Comparison of ENCODE assay signal across 9 cellular contexts in genomic region chr1:19676438-19676922, GRCh38. TPM values are rescaled to one million over a fixed set of nuclear protein-coding genes. Genes with fewer than 3 reads are reported as not detected.
DNase-seq lines count a peak whose midpoint lies in the region; ATAC-seq and TF ChIP-seq lines count a peak whose summit lies in the region.
"Had no signal": no experiment of that assay in that cellular context is flagged by ENCODE, and none has a peak within 500 bp of the region (broad histone marks: within the 10 kb centered on the region; RNA-seq: fewer than 3 reads in every experiment).

No MANE protein-coding gene starts in this region.

- intact Hi-C loops in left ventricle myocardium superior (cut with micrococcal nuclease): no loop called here
- intact Hi-C loops in transverse colon (cut with DNase I; ENCODE audit: low total_unique reads): no loop called here

- POLR2A ChIA-PET in WTC11 (lab: Charles Lee): no interaction called here

- CTCF ChIA-PET in activated naive CD4-positive, alpha-beta T cell treated with anti-CD3 and anti-CD28 coated beads, Interleukin-2, amount 10 ng/mL, durations not matched to agents 7 days and 5 days (lab: Charles Lee): interaction anchor here (1.6 to 2.9 kb wide), 2 partner anchors 18 to 27 kb away, joined by 3 to 11 read pairs; no protein-coding TSS in a partner anchor
- CTCF ChIA-PET in WTC11 (lab: Charles Lee): interaction anchor here (1.0 to 5.1 kb wide), 5 partner anchors 10 to 205 kb away, joined by 3 to 37 read pairs (median 4); partner anchors contain the start of gene OTUD3

- H3K4me3 Mint-ChIP-seq in activated naive CD4-positive, alpha-beta T cell treated with anti-CD3 and anti-CD28 coated beads, Interleukin-2, amount 10 ng/mL, durations not matched to agents 7 days and 5 days: no peak overlapping the region
- no peak overlapping the region for H3K4me3 Mint-ChIP-seq in WTC11

- no peaks in the 10 kb centered on the region for H3K36me3 Mint-ChIP-seq in activated naive CD4-positive, alpha-beta T cell treated with anti-CD3 and anti-CD28 coated beads, Interleukin-2, amount 10 ng/mL, durations not matched to agents 7 days and 5 days
- no peaks in the 10 kb centered on the region for H3K36me3 Mint-ChIP-seq in WTC11

- DNase-seq in activated naive CD4-positive, alpha-beta T cell treated with anti-CD3 and anti-CD28 coated beads, Interleukin-2, amount 10 ng/mL, durations not matched to agents 7 days and 5 days: peak; percentile 60
- DNase-seq in activated naive CD4-positive, alpha-beta T cell treated with Interleukin-2 at 50 U/mL for 16 hours: no peak
- DNase-seq in WTC11 (ENCODE audit: low spot score) (peak; percentile 81), left ventricle myocardium superior (peak; percentile 70), transverse colon (peak; percentile 31), NCI-H1417 treated with DMSO at 0.1 percent for 48 hours (lab: John Stamatoyannopoulos, UW) (no peak)

- TF ChIP-seq CTCF in WTC11 (IDR thresholded peaks at IDR 0.05) (no peak), transverse colon (IDR thresholded peaks at IDR 0.05) (no peak)

- in situ Hi-C loops in transverse colon (cut with MboI; ENCODE audit: low pct_ligation_motif_present in 1 of 4, low pct_unique_long_range_greater_than_20kb in 1 of 4, low sequenced_read_pairs in 3 of 4): no loop called here

- TF ChIP-seq EP300 in transverse colon (IDR thresholded peaks at IDR 0.05; ENCODE audit: low read depth): no peak

- peaks cover 13% of the 10 kb centered on the region for H3K27me3 ChIP-seq in transverse colon

- H3K4me1 ChIP-seq in transverse colon: no peaks in the 10 kb centered on the region

- TF ChIP-seq POLR2A in transverse colon (IDR thresholded peaks at IDR 0.05): no peak

- ATAC-seq in WTC11: peak; percentile 93
- peak; percentile 89 for ATAC-seq in left ventricle myocardium superior
- ATAC-seq in HG03196 (IDR thresholded peaks at IDR 0.05; ENCODE audit: unreplicated experiment): no peak
- no peak for ATAC-seq in HG03139 (IDR thresholded peaks at IDR 0.05; ENCODE audit: unreplicated experiment)

- WGBS in transverse colon (ENCODE audit: low coverage in 1 of 2), 2 donors: 15 to 33% methylated on average over 4 to 13 of the region's 13 CpGs

- peaks cover 31% of the 10 kb centered on the region for H3K27me3 Mint-ChIP-seq in activated naive CD4-positive, alpha-beta T cell treated with anti-CD3 and anti-CD28 coated beads, Interleukin-2, amount 10 ng/mL, durations not matched to agents 7 days and 5 days
- H3K27me3 Mint-ChIP-seq in WTC11 (ENCODE audit: low read depth): peaks cover 22% of the 10 kb centered on the region

- H3K27ac ChIP-seq in transverse colon: no peak overlapping the region
- H3K27ac ChIP-seq: C4-2B had no signal

- H3K36me3 ChIP-seq in transverse colon: no peaks in the 10 kb centered on the region

- no peak overlapping the region for H3K4me3 ChIP-seq in transverse colon

- no peaks in the 10 kb centered on the region for H3K4me1 Mint-ChIP-seq in activated naive CD4-positive, alpha-beta T cell treated with anti-CD3 and anti-CD28 coated beads, Interleukin-2, amount 10 ng/mL, durations not matched to agents 7 days and 5 days
- H3K4me1 Mint-ChIP-seq in WTC11: no peaks in the 10 kb centered on the region

- no peaks in the 10 kb centered on the region for H3K9me3 ChIP-seq in transverse colon

- H3K27ac Mint-ChIP-seq in activated naive CD4-positive, alpha-beta T cell treated with anti-CD3 and anti-CD28 coated beads, Interleukin-2, amount 10 ng/mL, durations not matched to agents 7 days and 5 days: no peak overlapping the region
- H3K27ac Mint-ChIP-seq in WTC11: no peak overlapping the region

- no peaks in the 10 kb centered on the region for H3K9me3 Mint-ChIP-seq in activated naive CD4-positive, alpha-beta T cell treated with anti-CD3 and anti-CD28 coated beads, Interleukin-2, amount 10 ng/mL, durations not matched to agents 7 days and 5 days
- no peaks in the 10 kb centered on the region for H3K9me3 Mint-ChIP-seq in WTC11

TF ChIP-seq in WTC11, 78 proteins besides CTCF, POLR2A, EP300 and RAD21 (continues in another document):
- TF ChIP-seq TEAD4 (CRISPR knock-in tag; IDR thresholded peaks at IDR 0.05) (peak; percentile 77; the same call in 1 of the 2 replicates), CDX4 (CRISPR knock-in tag; IDR thresholded peaks at IDR 0.05; ENCODE audit: borderline replicate concordance) (no peak), JUN (CRISPR knock-in tag; IDR thresholded peaks at IDR 0.05) (no peak), MYBL2 (CRISPR knock-in tag; IDR thresholded peaks at IDR 0.05) (no peak), CREM (CRISPR knock-in tag; IDR thresholded peaks at IDR 0.05) (no peak), NFE2L1 (CRISPR knock-in tag; IDR thresholded peaks at IDR 0.05) (peak; percentile 14; the same call in 1 of the 2 replicates), SP1 (CRISPR knock-in tag; conservative IDR thresholded peaks at IDR 0.05) (0 out of 2 replicates have a peak, but pooled peaks have one; percentile 21), E2F5 (CRISPR knock-in tag; IDR thresholded peaks at IDR 0.05) (peak; percentile 34; the same call in 1 of the 2 replicates), NR3C1 (CRISPR knock-in tag; conservative IDR thresholded peaks at IDR 0.05; ENCODE audit: low read depth) (no peak), PREB (CRISPR knock-in tag; IDR thresholded peaks at IDR 0.05; ENCODE audit: borderline replicate concordance) (0 out of 2 replicates have a peak, but pooled peaks have one; percentile 30), FOXP1 (CRISPR knock-in tag; IDR thresholded peaks at IDR 0.05; ENCODE audit: borderline replicate concordance) (peak; percentile 64), TEAD1 (CRISPR knock-in tag; IDR thresholded peaks at IDR 0.05) (peak; percentile 76; the same call in 1 of the 2 replicates), ZNF263 (CRISPR knock-in tag; IDR thresholded peaks at IDR 0.05; ENCODE audit: low read depth) (no peak), SMAD4 (CRISPR knock-in tag; IDR thresholded peaks at IDR 0.05) (no peak), PRRX2 (CRISPR knock-in tag; IDR thresholded peaks at IDR 0.05) (no peak), ZNF317 (CRISPR knock-in tag; IDR thresholded peaks at IDR 0.05; ENCODE audit: borderline replicate concordance, low read depth) (no peak), TP53 (CRISPR knock-in tag; IDR thresholded peaks at IDR 0.05) (no peak), ZBTB43 (CRISPR knock-in tag; IDR thresholded peaks at IDR 0.05) (no peak), ETV6 (CRISPR knock-in tag; IDR thresholded peaks at IDR 0.05) (0 out of 2 replicates have a peak, but pooled peaks have one; percentile 49), ATF2 (CRISPR knock-in tag; IDR thresholded peaks at IDR 0.05; ENCODE audit: borderline replicate concordance, low read depth) (no peak), GRHL2 (CRISPR knock-in tag; IDR thresholded peaks at IDR 0.05; ENCODE audit: insufficient replicate concordance, severe bottlenecking) (no peak), JAZF1 (CRISPR knock-in tag; IDR thresholded peaks at IDR 0.05) (no peak)

RNA-seq across cellular contexts. Expression of gene HTR6, which starts 11.8 kb away (rescaled TPM):
- total RNA-seq in WTC11 (2021) (0.71 to 1.2 TPM (median 0.90 TPM) in 3 replicates), left ventricle myocardium superior (not detected), transverse colon (not detected)

RNA-seq across cellular contexts. Expression of gene NBL1, which starts 32.4 kb away (rescaled TPM):
- total RNA-seq in WTC11 (2021) (8.8 to 17.1 TPM (median 10.2 TPM) in 3 replicates), left ventricle myocardium superior (49.1 TPM), transverse colon (100 to 1,000 TPM; 122 to 238 (median 204) TPM)

Comparison
In these comparisons a context has a peak if more than half of its experiments do, and no peak if none do; other contexts are left out.
1. DNase-seq: peak in activated naive CD4-positive, alpha-beta T cell treated with anti-CD3 and anti-CD28 coated beads, Interleukin-2, amount 10 ng/mL, durations not matched to agents 7 days and 5 days (single experiment), WTC11 (single experiment), left ventricle myocardium superior (single experiment) and transverse colon (single experiment); none in activated naive CD4-positive, alpha-beta T cell treated with Interleukin-2 at 50 U/mL for 16 hours (single experiment) and NCI-H1417 treated with DMSO at 0.1 percent for 48 hours (single experiment).
2. ATAC-seq: peak in WTC11 (single experiment) and left ventricle myocardium superior (single experiment); none in HG03196 (single experiment) and HG03139 (single experiment).